In the genomic region with DNA sequence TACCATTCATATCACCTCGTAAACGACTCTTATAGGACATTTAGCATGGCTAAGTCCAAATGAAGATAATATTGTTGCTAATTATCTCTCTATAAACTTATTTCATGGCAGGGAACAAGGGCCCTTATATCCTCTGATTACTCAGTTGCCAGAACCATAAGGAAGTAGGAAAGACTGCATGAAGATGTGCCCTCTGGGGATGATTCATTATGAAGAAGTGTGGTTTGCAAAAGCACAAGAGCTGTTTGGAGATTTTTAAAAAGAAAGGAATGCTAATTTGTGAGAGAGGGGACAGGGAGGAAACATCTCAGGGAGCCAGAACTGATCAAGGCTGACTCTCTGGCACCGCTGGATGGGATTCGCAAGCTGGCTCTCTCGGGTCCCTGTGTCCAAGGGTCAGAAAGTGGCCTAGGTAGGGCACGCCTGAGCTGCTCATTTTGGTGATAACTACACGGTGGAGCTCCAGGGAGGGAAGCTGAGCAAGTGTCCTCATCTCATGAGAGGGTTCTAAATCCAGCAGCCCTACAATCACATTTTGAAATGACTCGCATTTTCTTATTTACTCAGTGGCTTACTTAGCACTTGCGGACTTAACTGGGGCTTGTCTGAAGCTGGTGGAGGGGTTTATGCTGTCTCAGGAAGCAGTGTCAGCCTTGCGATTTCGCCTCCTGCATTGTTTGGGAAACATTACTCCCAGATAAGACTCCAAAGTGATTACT, we compare ENCODE assay signal across 14 cellular contexts.
DNase-seq lines count a peak whose midpoint lies in the region; ATAC-seq, FAIRE-seq and TF ChIP-seq lines count a peak whose summit lies in the region.
"Had no signal": no experiment of that assay in that cellular context is flagged by ENCODE, and none has a peak within 500 bp of the region (broad histone marks: within the 10 kb centered on the region; RNA-seq: fewer than 3 reads in every experiment).

No MANE protein-coding gene starts in this region.

- intact Hi-C loops in left colon (cut with DNase I, micrococcal nuclease): no loop called here

- peak; percentile 39 for DNase-seq in BJ (ENCODE audit: low read depth)
- DNase-seq in HS-5 (ENCODE audit: low read depth): peak; percentile 26
- DNase-seq in bronchial epithelial cell (ENCODE audit: low read depth): peak; percentile 74
- DNase-seq in left colon: no peak
- no peak for DNase-seq in SHP77 (lab: John Stamatoyannopoulos, UW)
- no peak for DNase-seq in effector memory CD4-positive, alpha-beta T cell
- DNase-seq in NCI-H2081 treated with DMSO at 0.1 percent for 48 hours (lab: John Stamatoyannopoulos, UW): no peak
- DNase-seq: activated CD8-positive, alpha-beta memory T cell treated with anti-CD3 and anti-CD28 coated beads, Interleukin-2, amount 50 U/mL, for 4 hours; GDM1; NCI-H345 had no signal

- FAIRE-seq in bronchial epithelial cell (lab: Jason Lieb, UNC): no peak
- FAIRE-seq: TTC549 had no signal

- H3K36me3 ChIP-seq in BJ (ENCODE audit: control insufficient read depth, insufficient read depth, low read length) (no peaks in the 10 kb centered on the region), bronchial epithelial cell (ENCODE audit: control insufficient read depth, insufficient read depth, low read length) (no peaks in the 10 kb centered on the region)
- no peaks in the 10 kb centered on the region for H3K36me3 ChIP-seq in effector memory CD4-positive, alpha-beta T cell (ENCODE audit: control insufficient read depth, insufficient read depth, low read length)
- H3K36me3 ChIP-seq: ascending aorta had no signal

- H3K27ac ChIP-seq in effector memory CD4-positive, alpha-beta T cell (ENCODE audit: insufficient read depth, low read length, poor library complexity, severe bottlenecking): no peak overlapping the region
- H3K27ac ChIP-seq: ascending aorta had no signal

- no peaks in the 10 kb centered on the region for H3K9me3 ChIP-seq in effector memory CD4-positive, alpha-beta T cell (ENCODE audit: control insufficient read depth, low read length)
- H3K9me3 ChIP-seq: ascending aorta had no signal

- CTCF ChIA-PET in BJ (lab: Yijun Ruan, JAX): interaction anchor here (1.3 kb wide), 1 partner anchor 16 kb away, joined by 3 read pairs; no protein-coding TSS in a partner anchor

- no peaks in the 10 kb centered on the region for H3K27me3 ChIP-seq in BJ (ENCODE audit: control insufficient read depth, insufficient read depth, low read length)
- no peaks in the 10 kb centered on the region for H3K27me3 ChIP-seq in bronchial epithelial cell (ENCODE audit: control insufficient read depth, insufficient read depth, low read length)
- H3K27me3 ChIP-seq in effector memory CD4-positive, alpha-beta T cell (replicated peaks; ENCODE audit: control insufficient read depth, insufficient read depth, low read length, poor library complexity, severe bottlenecking): no peaks in the 10 kb centered on the region
- H3K27me3 ChIP-seq: ascending aorta had no signal

- H3K4me1 ChIP-seq in effector memory CD4-positive, alpha-beta T cell (ENCODE audit: control insufficient read depth, insufficient read depth, low read length, poor library complexity, severe bottlenecking): no peaks in the 10 kb centered on the region
- H3K4me1 ChIP-seq: ascending aorta had no signal

- ATAC-seq in left colon (peak; percentile 43), HG03159 (IDR thresholded peaks at IDR 0.05; ENCODE audit: unreplicated experiment) (no peak)
- ATAC-seq: Right ventricle myocardium inferior had no signal

- POLR2A ChIA-PET in BJ (lab: Charles Lee): no interaction called here

- H3K4me3 ChIP-seq in BJ (ENCODE audit: low read depth, low read length) (no peak overlapping the region), bronchial epithelial cell (ENCODE audit: low read depth, low read length) (no peak overlapping the region)
- no peak overlapping the region for H3K4me3 ChIP-seq in effector memory CD4-positive, alpha-beta T cell (ENCODE audit: insufficient read depth, low read depth, low read length, poor library complexity, severe bottlenecking)
- H3K4me3 ChIP-seq: ascending aorta had no signal

- no peak for TF ChIP-seq CTCF in BJ (IDR thresholded peaks at IDR 0.05; ENCODE audit: insufficient read depth, low read depth, low read length)
- no peak for TF ChIP-seq CTCF in bronchial epithelial cell (IDR thresholded peaks at IDR 0.05; ENCODE audit: insufficient read depth, low read length, severe bottlenecking)

Comparison
In these comparisons a context has a peak if more than half of its experiments do, and no peak if none do; other contexts are left out.
1. DNase-seq: peak in BJ (single experiment), HS-5 (single experiment) and bronchial epithelial cell (single experiment); none in left colon (0 of 2), SHP77 (0 of 2), effector memory CD4-positive, alpha-beta T cell (0 of 3) and NCI-H2081 treated with DMSO at 0.1 percent for 48 hours (single experiment).